ENCODE assay signal across 19 cellular contexts in genomic region chr18:14976736-14977430, GRCh38.
DNase-seq lines count a peak whose midpoint lies in the region; ATAC-seq and TF ChIP-seq lines count a peak whose summit lies in the region.
"Had no signal": no experiment of that assay in that cellular context is flagged by ENCODE, and none has a peak within 500 bp of the region (broad histone marks: within the 10 kb centered on the region; RNA-seq: fewer than 3 reads in every experiment).

No MANE protein-coding gene starts in this region.

- 74 to 84% methylated on average over 10 of the region's 10 CpGs for WGBS in lung, 2 donors

- H3K4me3 ChIP-seq in MG63 = no peak overlapping the region
- H3K4me3 ChIP-seq in astrocyte of the cerebellum (ENCODE audit: low read depth, low read length) = no peak overlapping the region
- no peak overlapping the region for H3K4me3 ChIP-seq in lung
- H3K4me3 ChIP-seq in colonic mucosa = no peak overlapping the region
- H3K4me3 ChIP-seq: cardiac muscle cell, SJSA1, upper lobe of left lung had no signal

- in situ Hi-C loops in astrocyte of the cerebellum (cut with HindIII; ENCODE audit: low sequenced_read_pairs) = no loop called here

- H3K4me1 Mint-ChIP-seq in Calu3 (ENCODE audit: low read depth, unreplicated experiment) = peaks cover 36% of the 10 kb centered on the region
- H3K4me1 Mint-ChIP-seq: CD4-positive, CD25-positive, alpha-beta regulatory T cell; naive thymus-derived CD4-positive, alpha-beta T cell; WTC11 had no signal

- TF ChIP-seq CTCF in Calu3 (IDR thresholded peaks at IDR 0.05; ENCODE audit: unreplicated experiment) (peak; percentile 15), astrocyte of the cerebellum (IDR thresholded peaks at IDR 0.05; ENCODE audit: low read depth, low read length, missing control alignments) (no peak), lung (IDR thresholded peaks at IDR 0.05; ENCODE audit: control extremely low read depth, extremely low read depth) (no peak), colonic mucosa (IDR thresholded peaks at IDR 0.05) (no peak)

- peak overlapping the region; percentile 49 for H3K27ac Mint-ChIP-seq in Calu3 (ENCODE audit: unreplicated experiment)
- H3K27ac Mint-ChIP-seq: activated naive CD4-positive, alpha-beta T cell treated with anti-CD3 and anti-CD28 coated beads for 36 hours; CD4-positive, CD25-positive, alpha-beta regulatory T cell; WTC11 had no signal

- H3K27ac ChIP-seq in lung (ENCODE audit: low read depth in 1 of 2, low read length in 1 of 2) (no peak overlapping the region), colonic mucosa (no peak overlapping the region)
- H3K27ac ChIP-seq: cardiac muscle cell, SJSA1, upper lobe of left lung had no signal

- H3K4me1 ChIP-seq in lung (ENCODE audit: control insufficient read depth in 2 of 2, insufficient read depth in 2 of 2, low read length in 2 of 2) (peaks cover 0 to 1% of the 10 kb centered on the region in 2 donors), colonic mucosa (no peaks in the 10 kb centered on the region)
- H3K4me1 ChIP-seq: SJSA1, upper lobe of left lung had no signal

- H3K36me3 Mint-ChIP-seq in Calu3 (ENCODE audit: insufficient read depth, unreplicated experiment) = peaks cover 5% of the 10 kb centered on the region
- H3K36me3 Mint-ChIP-seq: CD4-positive, CD25-positive, alpha-beta regulatory T cell; naive thymus-derived CD4-positive, alpha-beta T cell had no signal

- intact Hi-C loops in Calu3 (cut with micrococcal nuclease; ENCODE audit: unreplicated experiment) = no loop called here
- intact Hi-C loops in colonic mucosa (cut with DNase I) = no loop called here

- no TSS peak for BruUV-seq in Calu3 (replicated peaks; lab: Mats Ljungman, UMichigan)

- no peak overlapping the region for H3K9ac ChIP-seq in colonic mucosa (ENCODE audit: low read depth in 2 of 2, low read length in 2 of 2)

- DNase-seq in Calu3 (no peak), MG63 (peak; percentile 95), astrocyte of the cerebellum (ENCODE audit: low read depth) (peak; percentile 19), lung (ENCODE audit: low spot score) (peak; percentile 24), Kasumi-1 (lab: John Stamatoyannopoulos, UW) (no peak), colonic mucosa (no peak)
- no peak for DNase-seq in stimulated activated CD4-positive, alpha-beta T cell treated with anti-CD3 and anti-CD28 coated beads, Interleukin-15, amount 100 ng/mL, for 24 hours
- DNase-seq: activated CD8-positive, alpha-beta memory T cell treated with anti-CD3 and anti-CD28 coated beads, Interleukin-2, amount 50 U/mL, for 4 hours; activated naive CD4-positive, alpha-beta T cell treated with anti-CD3 and anti-CD28 coated beads for 36 hours; CD4-positive, CD25-positive, alpha-beta regulatory T cell; KBM-7; left cardiac atrium; naive thymus-derived CD4-positive, alpha-beta T cell; NCI-H1694; upper lobe of left lung had no signal

- peaks cover 5% of the 10 kb centered on the region for H3K9me3 Mint-ChIP-seq in Calu3 (ENCODE audit: low read depth, unreplicated experiment)
- H3K9me3 Mint-ChIP-seq: activated naive CD4-positive, alpha-beta T cell treated with anti-CD3 and anti-CD28 coated beads for 36 hours had no signal

- H3K4me3 Mint-ChIP-seq in Calu3 (ENCODE audit: low read depth, unreplicated experiment) = no peak overlapping the region
- H3K4me3 Mint-ChIP-seq: activated naive CD4-positive, alpha-beta T cell treated with anti-CD3 and anti-CD28 coated beads for 36 hours; CD4-positive, CD25-positive, alpha-beta regulatory T cell; naive thymus-derived CD4-positive, alpha-beta T cell; WTC11 had no signal

- no peaks in the 10 kb centered on the region for H3K27me3 Mint-ChIP-seq in Calu3 (ENCODE audit: unreplicated experiment)
- H3K27me3 Mint-ChIP-seq: CD4-positive, CD25-positive, alpha-beta regulatory T cell had no signal

- H3K27me3 ChIP-seq in MG63 (no peaks in the 10 kb centered on the region), lung (ENCODE audit: control insufficient read depth, insufficient read depth) (no peaks in the 10 kb centered on the region), colonic mucosa (no peaks in the 10 kb centered on the region)
- H3K27me3 ChIP-seq: cardiac muscle cell, SJSA1, upper lobe of left lung had no signal

- H3K9me3 ChIP-seq in MG63 (no peaks in the 10 kb centered on the region), lung (ENCODE audit: control insufficient read depth in 2 of 2, insufficient read depth in 1 of 2, low read length in 1 of 2) (peaks cover 0 to 1% of the 10 kb centered on the region in 2 donors), colonic mucosa (no peaks in the 10 kb centered on the region)
- H3K9me3 ChIP-seq: SJSA1, upper lobe of left lung had no signal

- no peaks in the 10 kb centered on the region for H3K36me3 ChIP-seq in MG63
- no peaks in the 10 kb centered on the region for H3K36me3 ChIP-seq in lung (ENCODE audit: control insufficient read depth in 2 of 2, insufficient read depth in 2 of 2, low read length in 2 of 2)
- H3K36me3 ChIP-seq in colonic mucosa = no peaks in the 10 kb centered on the region
- H3K36me3 ChIP-seq: cardiac muscle cell, SJSA1, upper lobe of left lung had no signal

- no peak for ATAC-seq in lung (ENCODE audit: insufficient read depth, low FRiP score)
- no peak for ATAC-seq in GM19023 (IDR thresholded peaks at IDR 0.05; ENCODE audit: unreplicated experiment)
- ATAC-seq: naive thymus-derived CD4-positive, alpha-beta T cell; WTC11 had no signal

- CTCF ChIA-PET in Calu3 (lab: Charles Lee) = no interaction called here

Comparison
In these comparisons a context has a peak if more than half of its experiments do, and no peak if none do; other contexts are left out.
1. DNase-seq: peak in MG63 (single experiment), astrocyte of the cerebellum (single experiment) and lung (single experiment); none in Calu3 (single experiment), Kasumi-1 (0 of 2), stimulated activated CD4-positive, alpha-beta T cell treated with anti-CD3 and anti-CD28 coated beads, Interleukin-15, amount 100 ng/mL, for 24 hours (single experiment) and colonic mucosa (single experiment).